ENCODE assay signal across 22 cellular contexts in the genomic region with DNA sequence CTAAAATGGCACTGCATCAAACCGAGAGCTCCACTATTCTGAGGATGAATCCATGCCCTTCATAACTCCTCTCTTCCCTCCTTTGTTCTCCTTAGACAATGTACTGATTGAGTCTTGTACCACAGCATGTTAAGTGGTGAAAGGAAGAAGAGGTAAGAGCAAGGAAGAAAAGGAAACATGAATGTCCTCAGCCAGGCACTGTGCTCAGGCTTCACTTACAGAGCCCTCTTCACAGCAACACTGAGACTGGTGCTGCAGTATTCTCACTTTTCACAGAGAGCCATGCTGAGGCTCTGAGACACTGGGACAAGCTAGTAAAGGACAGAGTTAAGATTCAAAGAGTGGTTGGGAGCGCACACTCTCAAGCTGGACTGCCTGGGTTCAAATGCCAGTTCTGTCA.
DNase-seq lines count a peak whose midpoint lies in the region; ATAC-seq, FAIRE-seq and TF ChIP-seq lines count a peak whose summit lies in the region.
"Had no signal": no experiment of that assay in that cellular context is flagged by ENCODE, and none has a peak within 500 bp of the region (broad histone marks: within the 10 kb centered on the region; RNA-seq: fewer than 3 reads in every experiment).

No MANE protein-coding gene starts in this region.

- no peak for ATAC-seq in GM18505 (IDR thresholded peaks at IDR 0.05; ENCODE audit: unreplicated experiment)

- no peaks in the 10 kb centered on the region for H3K27me3 ChIP-seq in HUES6 (ENCODE audit: control insufficient read depth, insufficient read depth, low read length)
- H3K27me3 ChIP-seq: Peyer's patch, SJSA1 had no signal

- H3K4me3 ChIP-seq in HUES6 (ENCODE audit: low read depth, low read length), result no peak overlapping the region
- H3K4me3 ChIP-seq: A549, Peyer's patch, SJSA1 had no signal

- FAIRE-seq in GM18507 (lab: Jason Lieb, UNC), result peak; percentile 41
- FAIRE-seq: A549 had no signal

- peaks cover 3% of the 10 kb centered on the region for H3K27me3 Mint-ChIP-seq in nephron progenitor cell (ENCODE audit: low read depth, poor library complexity)
- H3K27me3 Mint-ChIP-seq: CD4-positive, alpha-beta T cell; IgD-negative memory B cell had no signal

- no peaks in the 10 kb centered on the region for H3K4me1 ChIP-seq in HUES6 (ENCODE audit: control insufficient read depth, insufficient read depth, low read length)
- H3K4me1 ChIP-seq: Peyer's patch had no signal

- no peaks in the 10 kb centered on the region for H3K4me1 Mint-ChIP-seq in nephron progenitor cell

- H3K9me3 ChIP-seq in HUES6 (ENCODE audit: control insufficient read depth, insufficient read depth, low read depth, low read length), result no peaks in the 10 kb centered on the region
- H3K9me3 ChIP-seq: A549, Peyer's patch, SJSA1 had no signal

- TF ChIP-seq CTCF in nephron progenitor cell (IDR thresholded peaks at IDR 0.05), result no peak

- peak overlapping the region; percentile 42 for H3K27ac Mint-ChIP-seq in nephron progenitor cell
- H3K27ac Mint-ChIP-seq: CD4-positive, alpha-beta T cell; IgD-negative memory B cell had no signal

- no peak overlapping the region for H3K4me3 Mint-ChIP-seq in nephron progenitor cell
- H3K4me3 Mint-ChIP-seq: CD4-positive, alpha-beta T cell; IgD-negative memory B cell had no signal

- H3K9ac ChIP-seq in HUES6 (ENCODE audit: low read length), result peak overlapping the region; percentile 11

- H3K9me3 Mint-ChIP-seq in nephron progenitor cell, result no peaks in the 10 kb centered on the region
- H3K9me3 Mint-ChIP-seq: CD4-positive, alpha-beta T cell; IgD-negative memory B cell had no signal

- no peak for DNase-seq in GM18507 (ENCODE audit: extremely low spot score, insufficient read length, low read depth)
- DNase-seq in cerebellar cortex (ENCODE audit: low spot score), result peak; percentile 41
- no peak for DNase-seq in nephron progenitor cell
- DNase-seq in erythroblast (lab: John Stamatoyannopoulos, UW), result no peak
- DNase-seq in OCI-M2 (lab: John Stamatoyannopoulos, UW; ENCODE audit: unreplicated experiment), result no peak
- DNase-seq in glomerular visceral epithelial cell (ENCODE audit: extremely low spot score), result no peak
- DNase-seq: CD4-positive, alpha-beta T cell; DMS153; GDM1; GOT3; Karpas-422; NCI-H1048; NCI-H1694; NCI-H2081 treated with DMSO at 0.1 percent for 48 hours; NCI-H2227 treated with DMSO at 0.1 percent for 48 hours; NCI-H510A treated with DMSO at 0.1 percent for 48 hours; Peyer's patch had no signal

- no peaks in the 10 kb centered on the region for H3K36me3 Mint-ChIP-seq in nephron progenitor cell (ENCODE audit: low read depth)

- no peak overlapping the region for H3K27ac ChIP-seq in HUES6 (ENCODE audit: low read depth, low read length)
- H3K27ac ChIP-seq: A549, Peyer's patch, SJSA1 had no signal

- TF ChIP-seq POLR2A in erythroblast (IDR thresholded peaks at IDR 0.05; ENCODE audit: low read length) (no peak), GM18505 (IDR thresholded peaks at IDR 0.05; ENCODE audit: borderline replicate concordance, extremely low read depth, insufficient read depth, insufficient read length) (no peak)

- H3K36me3 ChIP-seq in HUES6 (ENCODE audit: control insufficient read depth, insufficient read depth, low read length), result no peaks in the 10 kb centered on the region
- H3K36me3 ChIP-seq: Peyer's patch had no signal
